In genomic region chr3:33299395-33300081, GRCh38 we compare ENCODE assay signal across 15 cellular contexts. TPM values are rescaled to one million over a fixed set of nuclear protein-coding genes. Genes with fewer than 3 reads are reported as not detected.
DNase-seq lines count a peak whose midpoint lies in the region; ATAC-seq and TF ChIP-seq lines count a peak whose summit lies in the region.
"Had no signal": no experiment of that assay in that cellular context is flagged by ENCODE, and none has a peak within 500 bp of the region (broad histone marks: within the 10 kb centered on the region; RNA-seq: fewer than 3 reads in every experiment).

No MANE protein-coding gene starts in this region.

- no peak for TF ChIP-seq RAD21 in IMR-90 (IDR thresholded peaks at IDR 0.05; ENCODE audit: low read length)

- ATAC-seq in IMR-90 (ENCODE audit: low read depth) (peak; percentile 61), GM21528 (IDR thresholded peaks at IDR 0.05; ENCODE audit: low FRiP score, unreplicated experiment) (no peak), HG03039 (IDR thresholded peaks at IDR 0.05; ENCODE audit: unreplicated experiment) (no peak), right lobe of liver (no peak)
- ATAC-seq: activated CD4-positive, alpha-beta T cell treated with anti-CD3 and anti-CD28 coated beads for 36 hours; natural killer cell treated with Interleukin-12 subunit alpha and Interleukin-12 subunit beta and Interleukin-15 and Interleukin-18, amount 100 ng/mL, for 72 hours had no signal

- POLR2A ChIA-PET in IMR-90 (lab: Charles Lee; ENCODE audit: unreplicated experiment), result interaction anchor here (0.6 kb wide), 1 partner anchor 61 kb away, joined by 7 read pairs; no protein-coding TSS in a partner anchor

- WGBS in IMR-90 (ENCODE audit: extremely low coverage in 2 of 2, insufficient read length in 1 of 2), 2 experiments, result 14% methylated on average over 2 of the region's 3 CpGs; no CpG with 5 or more reads in 1 of the 2 experiments
- 93% methylated on average over 3 of the region's 3 CpGs for WGBS in mammary epithelial cell (ENCODE audit: low coverage, missing lambda C conversion rate)
- WGBS in mesendoderm (ENCODE audit: extremely low coverage, insufficient coverage, low lambda C conversion rate), result no CpG with 5 or more reads among the region's 3 CpGs
- 94% methylated on average over 3 of the region's 3 CpGs for WGBS in right lobe of liver (ENCODE audit: insufficient coverage, low coverage, low lambda C conversion rate, missing lambda C conversion rate)

- H2BK20ac ChIP-seq in IMR-90 (ENCODE audit: low read depth, low read length), result peak overlapping the region; percentile 90

- H3K9ac ChIP-seq in IMR-90 (ENCODE audit: low read depth, low read length) (peak overlapping the region; percentile 35; the same call in 1 of the 2 replicates), mammary epithelial cell (ENCODE audit: insufficient read depth, low read length) (peak overlapping the region; percentile 93), mesendoderm (ENCODE audit: low read length) (no peak overlapping the region)

- H3K4me3 ChIP-seq in IMR-90 (ENCODE audit: insufficient read depth, low read depth, low read length) (peak overlapping the region; percentile 33; the same call in 1 of the 2 replicates), mammary epithelial cell (replicated peaks in 1 of 3; ENCODE audit: insufficient read depth in 1 of 3, low read depth in 2 of 3, low read length in 3 of 3) (no peak overlapping the region), mesendoderm (ENCODE audit: low read length) (no peak overlapping the region), right lobe of liver (no peak overlapping the region)
- H3K4me3 ChIP-seq: dorsolateral prefrontal cortex had no signal

- peak overlapping the region; percentile 99 for H3K18ac ChIP-seq in IMR-90 (ENCODE audit: low read depth, low read length)
- H3K18ac ChIP-seq in mesendoderm (ENCODE audit: low read length), result no peak overlapping the region

- H4K91ac ChIP-seq in IMR-90 (ENCODE audit: insufficient read depth, low read depth, low read length), result peak overlapping the region; percentile 86

- peak overlapping the region; percentile 87; the same call in 2 of the 3 replicates for H2BK15ac ChIP-seq in IMR-90 (ENCODE audit: low read depth, low read length)
- H2BK15ac ChIP-seq in mesendoderm (replicated peaks; ENCODE audit: low read depth), result no peak overlapping the region

- TF ChIP-seq CTCF in IMR-90 (conservative IDR thresholded peaks at IDR 0.05; ENCODE audit: low read depth, low read length), result 0 out of 2 replicates have a peak, but pooled peaks have one; percentile 5
- no peak for TF ChIP-seq CTCF in mammary epithelial cell (conservative IDR thresholded peaks at IDR 0.05 in 1 of 2, IDR thresholded peaks at IDR 0.05 in 1 of 2; ENCODE audit: extremely low read depth in 1 of 2, insufficient read depth in 1 of 2, low read depth in 1 of 2, low read length in 2 of 2)
- no peak for TF ChIP-seq CTCF in right lobe of liver (IDR thresholded peaks at IDR 0.05)

- in situ Hi-C loops in IMR-90 (cut with MboI; ENCODE audit: low sequenced_read_pairs) (no loop called here), mammary epithelial cell (cut with MboI; ENCODE audit: low sequenced_read_pairs in 2 of 2) (no loop called here)

- H3K4ac ChIP-seq in IMR-90 (ENCODE audit: low read depth, low read length), result peak overlapping the region; percentile 91
- no peak overlapping the region for H3K4ac ChIP-seq in mesendoderm (ENCODE audit: low read depth, low read length)

- H3K4me2 ChIP-seq in IMR-90 (ENCODE audit: low read depth, low read length) (peak overlapping the region; percentile 99), mammary epithelial cell (ENCODE audit: insufficient read depth, low read depth, low read length) (peak overlapping the region; percentile 69), mesendoderm (ENCODE audit: low read length) (no peak overlapping the region)

- H2AK5ac ChIP-seq in IMR-90 (ENCODE audit: low read depth, low read length), result peak overlapping the region; percentile 37; the same call in 1 of the 2 replicates
- no peak overlapping the region for H2AK5ac ChIP-seq in mesendoderm (ENCODE audit: low read length)

- H3K4me1 ChIP-seq in IMR-90 (ENCODE audit: control insufficient read depth, insufficient read depth, low read length) (peaks cover 7% of the 10 kb centered on the region), mammary epithelial cell (ENCODE audit: insufficient read depth, low read length) (peaks cover 26% of the 10 kb centered on the region), mesendoderm (ENCODE audit: control insufficient read depth, low read depth, low read length) (no peaks in the 10 kb centered on the region), right lobe of liver (no peaks in the 10 kb centered on the region)
- H3K4me1 ChIP-seq: BE2C had no signal

- H4K5ac ChIP-seq in IMR-90 (ENCODE audit: low read depth, low read length) (peak overlapping the region; percentile 95), mesendoderm (ENCODE audit: low read length) (no peak overlapping the region)

- H2AFZ ChIP-seq in IMR-90 (replicated peaks; ENCODE audit: low read length, poor library complexity) (peak overlapping the region; percentile 82), mammary epithelial cell (ENCODE audit: low read depth, low read length) (no peak overlapping the region)

- dilution Hi-C loops in IMR-90 (cut with HindIII; ENCODE audit: low sequenced_read_pairs, unreplicated experiment), result no loop called here
- dilution Hi-C loops in mammary epithelial cell (cut with HindIII; ENCODE audit: low sequenced_read_pairs), result loop anchor here (5.0 kb wide), 1 partner anchor 58 kb away; no protein-coding TSS in a partner anchor

- H3K56ac ChIP-seq in IMR-90 (ENCODE audit: extremely low read depth, insufficient read depth, low read length) (peak overlapping the region; percentile 74), mesendoderm (ENCODE audit: low read length) (peak overlapping the region; percentile 34)

- TF ChIP-seq POLR2A in IMR-90 (IDR thresholded peaks at IDR 0.05; ENCODE audit: low read depth, low read length) (no peak), right lobe of liver (IDR thresholded peaks at IDR 0.05) (no peak)

- H4K8ac ChIP-seq in IMR-90 (ENCODE audit: low read depth in 2 of 2, low read length in 2 of 2), result peak overlapping the region; percentile 23 to 92; a peak in 3 of 4 replicates
- H4K8ac ChIP-seq in mesendoderm (ENCODE audit: low read depth, low read length), result no peak overlapping the region

- H3K27ac ChIP-seq in IMR-90 (ENCODE audit: insufficient read depth, low read length), result peak overlapping the region; percentile 83
- H3K27ac ChIP-seq in mammary epithelial cell (ENCODE audit: insufficient read depth, low read depth, low read length), result peak overlapping the region; percentile 100
- H3K27ac ChIP-seq in mesendoderm (ENCODE audit: low read depth, low read length), result no peak overlapping the region
- no peak overlapping the region for H3K27ac ChIP-seq in right lobe of liver
- H3K27ac ChIP-seq: dorsolateral prefrontal cortex had no signal

- H3K9me1 ChIP-seq in IMR-90 (ENCODE audit: insufficient read depth, low read length), result no peaks in the 10 kb centered on the region

- H3K27me3 ChIP-seq in IMR-90 (ENCODE audit: control insufficient read depth, insufficient read depth, low read length) (no peaks in the 10 kb centered on the region), mammary epithelial cell (ENCODE audit: insufficient read depth, low read length) (no peaks in the 10 kb centered on the region), mesendoderm (ENCODE audit: insufficient read depth, low read length, poor library complexity) (no peaks in the 10 kb centered on the region), right lobe of liver (no peaks in the 10 kb centered on the region)
- H3K27me3 ChIP-seq: BE2C, dorsolateral prefrontal cortex had no signal

- H4K20me1 ChIP-seq in IMR-90 (ENCODE audit: insufficient read depth, low read length) (no peaks in the 10 kb centered on the region; the same call in 1 of the 2 replicates), mammary epithelial cell (ENCODE audit: insufficient read depth, low read length) (no peaks in the 10 kb centered on the region)

- H2BK5ac ChIP-seq in IMR-90 (ENCODE audit: low read depth, low read length, poor library complexity, severe bottlenecking) (peak overlapping the region; percentile 99), mesendoderm (ENCODE audit: low read length) (no peak overlapping the region)

- H3K9me3 ChIP-seq in IMR-90 (ENCODE audit: control insufficient read depth, insufficient read depth, low read length) (no peaks in the 10 kb centered on the region), mammary epithelial cell (replicated peaks; ENCODE audit: insufficient read depth, low read length) (no peaks in the 10 kb centered on the region), right lobe of liver (no peaks in the 10 kb centered on the region)
- H3K9me3 ChIP-seq: BE2C had no signal

- intact Hi-C loops in IMR-90 (cut with micrococcal nuclease), result no loop called here
- intact Hi-C loops in mammary epithelial cell (cut with micrococcal nuclease), result loop anchor here (1.0 kb wide), 1 partner anchor 61 kb away; no protein-coding TSS in a partner anchor
- intact Hi-C loops in right lobe of liver (cut with DNase I), result no loop called here

- peak overlapping the region; percentile 63 for H2AK9ac ChIP-seq in IMR-90 (replicated peaks; ENCODE audit: low read depth, low read length, poor library complexity)

- H3K79me1 ChIP-seq in IMR-90 (ENCODE audit: low read depth in 1 of 2, low read length in 2 of 2) (peaks cover 2 to 6% of the 10 kb centered on the region in 2 experiments; a peak in 3 of 4 replicates), mesendoderm (ENCODE audit: low read length) (no peaks in the 10 kb centered on the region)

- H2BK120ac ChIP-seq in IMR-90 (ENCODE audit: low read depth, low read length) (peak overlapping the region; percentile 90), mesendoderm (ENCODE audit: low read depth, low read length) (no peak overlapping the region)

- H3K23ac ChIP-seq in IMR-90 (ENCODE audit: low read depth, low read length) (peak overlapping the region; percentile 66), mesendoderm (ENCODE audit: low read length) (no peak overlapping the region)

- peak; percentile 57 for DNase-seq in AG08395 (ENCODE audit: low spot score)
- DNase-seq in IMR-90, result peak; percentile 76
- peak; percentile 84 for DNase-seq in mammary epithelial cell
- DNase-seq in mesendoderm, result no peak
- DNase-seq in right lobe of liver, result no peak
- no peak for DNase-seq in DMS79 (lab: John Stamatoyannopoulos, UW)
- DNase-seq: activated CD4-positive, alpha-beta T cell treated with anti-CD3 and anti-CD28 coated beads for 36 hours; BE2C; dorsolateral prefrontal cortex; NCI-H2081; Right ventricle myocardium superior; stimulated activated CD4-positive, alpha-beta T cell treated with anti-CD3 and anti-CD28 coated beads, Interleukin-2, amount 100 ng/mL, for 24 hours had no signal

- H3K36me3 ChIP-seq in IMR-90 (ENCODE audit: control insufficient read depth, insufficient read depth, low read length) (no peaks in the 10 kb centered on the region; the same call in 1 of the 2 replicates), mammary epithelial cell (ENCODE audit: insufficient read depth, low read length) (peaks cover 6% of the 10 kb centered on the region), mesendoderm (ENCODE audit: control insufficient read depth, insufficient read depth, low read length) (no peaks in the 10 kb centered on the region), right lobe of liver (no peaks in the 10 kb centered on the region)
- H3K36me3 ChIP-seq: BE2C had no signal

- H3K79me2 ChIP-seq in mammary epithelial cell (ENCODE audit: insufficient read depth, low read length), result peaks cover 51% of the 10 kb centered on the region
- H3K79me2 ChIP-seq in mesendoderm (ENCODE audit: control insufficient read depth, insufficient read depth, low read length), result no peaks in the 10 kb centered on the region

- H3K14ac ChIP-seq in IMR-90 (replicated peaks; ENCODE audit: low read depth, low read length), result peak overlapping the region; percentile 86

- CTCF ChIA-PET in IMR-90 (lab: Yijun Ruan, JAX), result interaction anchor here (0.7 to 1.6 kb wide), 2 partner anchors 72 to 73 kb away, joined by 4 to 5 read pairs; no protein-coding TSS in a partner anchor
- CTCF ChIA-PET in mammary epithelial cell (lab: Charles Lee; ENCODE audit: low non-redundant PET), result interaction anchor here (0.5 to 1.3 kb wide), 3 partner anchors 61 to 168 kb away, joined by 3 to 5 read pairs (median 4); no protein-coding TSS in a partner anchor

- BruUV-seq in IMR-90 (replicated peaks; lab: Mats Ljungman, UMichigan) (no TSS peak), mammary epithelial cell (replicated peaks; lab: Mats Ljungman, UMichigan) (TSS peak; percentile 88)

RNA-seq across cellular contexts. Expression of gene FBXL2, which starts 22.3 kb away (rescaled TPM):
- total RNA-seq in IMR-90 (2012; rRNA removed), result 15.6 and 21.0 TPM in 2 replicates
- polyA plus RNA-seq in IMR-90 (2012; rRNA removed), result 14.4 and 15.8 TPM in 2 replicates
- polyA plus RNA-seq in IMR-90 (2012; cell fraction: cytosol; rRNA removed), result 12.7 and 16.1 TPM in 2 replicates
- 28.4 and 30.7 TPM in 2 replicates for polyA plus RNA-seq in IMR-90 (2012; cell fraction: nucleus; rRNA removed; ENCODE audit: low replicate concordance)
- 10 to 100 TPM; 20.9 to 40.8 TPM for total RNA-seq in mammary epithelial cell
- 21.4 TPM for polyA plus RNA-seq in mammary epithelial cell
- polyA minus RNA-seq in mammary epithelial cell, result 4.2 TPM
- polyA plus RNA-seq in mesendoderm (2013, experiment 1 of 2), result 0.66 TPM
- polyA plus RNA-seq in mesendoderm (2013, experiment 2 of 2), result 1.1 TPM
- total RNA-seq in right lobe of liver, result under 1 TPM; 0.06 to 0.43 (median 0.31) TPM
- total RNA-seq: natural killer cell treated with Interleukin-12 subunit alpha and Interleukin-12 subunit beta and Interleukin-15 and Interleukin-18, amount 100 ng/mL, for 72 hours had no signal

Comparison
In these comparisons a context has a peak if more than half of its experiments do, and no peak if none do; other contexts are left out.
1. DNase-seq: peak in AG08395 (single experiment), IMR-90 (single experiment) and mammary epithelial cell (single experiment); none in mesendoderm (single experiment), right lobe of liver (0 of 3) and DMS79 (single experiment).
2. H3K27ac ChIP-seq: peak in IMR-90 (single experiment) and mammary epithelial cell (single experiment); none in mesendoderm (single experiment) and right lobe of liver (0 of 3).
3. RNA of gene FBXL2, which starts 22.3 kb away (total RNA-seq): 20.9 to 40.8 TPM in mammary epithelial cell and 15.6 to 21.0 TPM in IMR-90; 0.06 to 0.43 TPM in right lobe of liver; every median in the first group is over 10 times any median in the second.